Comparison of ENCODE assay signal across 8 cellular contexts in the genomic region with DNA sequence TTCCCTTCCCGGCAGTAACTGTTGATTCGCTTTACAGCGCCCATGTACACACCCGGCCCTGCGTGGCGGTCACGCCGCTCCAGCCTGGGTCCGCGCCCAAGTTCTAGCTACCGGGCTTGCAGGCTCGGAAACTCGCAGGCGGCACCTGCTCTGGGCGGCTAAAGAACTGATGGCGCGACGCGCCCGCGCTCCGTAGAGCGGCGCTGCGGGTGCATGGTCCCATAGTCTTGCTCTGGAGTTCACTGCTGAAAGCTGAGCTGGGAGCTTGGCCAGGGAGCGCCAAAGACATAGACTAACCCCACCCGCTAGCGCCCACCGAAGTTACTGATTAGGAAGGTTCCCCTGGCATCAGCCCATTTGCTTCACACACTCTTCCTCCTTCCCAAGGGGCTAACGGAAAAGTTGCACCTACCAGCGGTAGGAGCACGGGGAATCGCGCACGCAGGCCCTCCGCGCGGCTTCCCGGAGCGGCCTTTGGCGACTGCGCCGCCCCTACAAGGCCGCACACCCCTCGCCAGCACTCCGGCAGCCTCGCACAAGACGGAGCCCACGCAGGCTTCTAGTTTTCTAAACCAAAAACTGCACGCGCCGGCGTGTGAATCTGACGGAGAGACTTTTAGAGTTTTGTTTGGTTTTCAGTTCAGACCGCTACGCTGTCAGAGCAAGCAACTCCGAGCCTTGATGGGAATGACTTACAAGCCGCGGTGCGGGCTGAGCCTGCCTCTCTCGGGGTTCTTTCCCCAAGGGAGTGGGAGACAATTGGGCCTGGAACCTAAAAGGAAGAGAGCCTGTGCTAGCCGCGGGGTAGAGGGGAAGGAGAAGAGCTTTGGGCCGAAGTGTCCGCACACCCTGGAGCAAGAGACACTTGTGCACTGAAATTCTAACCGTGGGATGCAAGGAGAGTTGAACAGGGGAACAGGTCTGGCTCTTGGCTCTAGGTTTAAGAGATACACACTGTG. TPM values are rescaled to one million over a fixed set of nuclear protein-coding genes. Genes with fewer than 3 reads are reported as not detected.
DNase-seq lines count a peak whose midpoint lies in the region; ATAC-seq and TF ChIP-seq lines count a peak whose summit lies in the region.

No MANE protein-coding gene starts in this region.

- TF ChIP-seq CTCF in endodermal cell (conservative IDR thresholded peaks at IDR 0.05) (peak; percentile 29), transverse colon (IDR thresholded peaks at IDR 0.05) (no peak)

- TF ChIP-seq EP300 in transverse colon (IDR thresholded peaks at IDR 0.05; ENCODE audit: low read depth), result no peak

- TF ChIP-seq POLR2A in transverse colon (IDR thresholded peaks at IDR 0.05), result no peak

- in situ Hi-C loops in transverse colon (cut with MboI; ENCODE audit: low pct_ligation_motif_present in 1 of 4, low pct_unique_long_range_greater_than_20kb in 1 of 4, low sequenced_read_pairs in 3 of 4), result no loop called here

- no peak overlapping the region for H3K27ac Mint-ChIP-seq in endodermal cell

- no peaks in the 10 kb centered on the region for H3K36me3 Mint-ChIP-seq in endodermal cell (ENCODE audit: low read depth)

- WGBS in endodermal cell (ENCODE audit: insufficient coverage in 1 of 2, insufficient read length in 1 of 2), 2 experiments, result 0% methylated on average over 9 to 65 of the region's 66 CpGs
- 4 to 10% methylated on average over 2 to 61 of the region's 66 CpGs for WGBS in transverse colon (ENCODE audit: low coverage in 1 of 2), 2 donors

- H3K9me3 ChIP-seq in endodermal cell (ENCODE audit: control insufficient read depth, low read length) (no peaks in the 10 kb centered on the region), transverse colon (no peaks in the 10 kb centered on the region)

- H3K36me3 ChIP-seq in endodermal cell (ENCODE audit: control insufficient read depth, insufficient read depth, low read length) (no peaks in the 10 kb centered on the region), transverse colon (no peaks in the 10 kb centered on the region)

- peak; percentile 68 for ATAC-seq in SK-N-SH treated with all-trans-retinoic acid at 6 μM for 48 hours
- ATAC-seq in HG03196 (IDR thresholded peaks at IDR 0.05; ENCODE audit: unreplicated experiment), result no peak

- no peak overlapping the region for H3K9ac ChIP-seq in endodermal cell (ENCODE audit: extremely low read depth, low read length, poor library complexity, severe bottlenecking)

- H3K9me3 Mint-ChIP-seq in endodermal cell, result no peaks in the 10 kb centered on the region

- intact Hi-C loops in transverse colon (cut with DNase I; ENCODE audit: low total_unique reads), result no loop called here

- peaks cover 98% of the 10 kb centered on the region for H3K27me3 Mint-ChIP-seq in endodermal cell (ENCODE audit: insufficient read depth)

- H3K27me3 ChIP-seq in endodermal cell (ENCODE audit: control insufficient read depth, insufficient read depth, low read length, poor library complexity, severe bottlenecking), result peaks cover 92% of the 10 kb centered on the region
- H3K27me3 ChIP-seq in transverse colon, result peaks cover 99% of the 10 kb centered on the region

- H3K4me3 Mint-ChIP-seq in endodermal cell, result peak overlapping the region; percentile 60

- peaks cover 33% of the 10 kb centered on the region for H3K4me1 Mint-ChIP-seq in endodermal cell

- peaks cover 11% of the 10 kb centered on the region for H3K4me1 ChIP-seq in endodermal cell (ENCODE audit: control insufficient read depth, insufficient read depth, low read length)
- H3K4me1 ChIP-seq in transverse colon, result peaks cover 24 to 52% (median 44%) of the 10 kb centered on the region in 4 donors

- DNase-seq in DMS 273 (lab: John Stamatoyannopoulos, UW; ENCODE audit: unreplicated experiment) (peak; percentile 75), DMS 273 treated with DMSO at 0.1 percent for 48 hours (lab: John Stamatoyannopoulos, UW) (no peak), HuH-7 (ENCODE audit: low spot score) (peak; percentile 90), endodermal cell (peak; percentile 84), midbrain (lab: John Stamatoyannopoulos, UW) (peak; percentile 80), transverse colon (no peak)

- H3K4me3 ChIP-seq in endodermal cell (ENCODE audit: low read length) (peak overlapping the region; percentile 70), transverse colon (peak overlapping the region; percentile 13 to 65 (median 40))

- peak overlapping the region; percentile 94 for H3K27ac ChIP-seq in endodermal cell (ENCODE audit: low read depth, low read length)
- H3K27ac ChIP-seq in transverse colon, result no peak overlapping the region

TF ChIP-seq in SK-N-SH treated with all-trans-retinoic acid at 6 μM for 48 hours, 23 proteins besides CTCF, POLR2A, EP300 and RAD21 (continues in another document):
- TF ChIP-seq PPARA (CRISPR knock-in tag; IDR thresholded peaks at IDR 0.05; ENCODE audit: borderline replicate concordance) (no peak), ZNF565 (CRISPR knock-in tag; conservative IDR thresholded peaks at IDR 0.05; ENCODE audit: low read depth) (no peak), ZC3H10 (CRISPR knock-in tag; IDR thresholded peaks at IDR 0.05) (no peak), ZFP3 (CRISPR knock-in tag; IDR thresholded peaks at IDR 0.05) (no peak), ISL1 (CRISPR knock-in tag; IDR thresholded peaks at IDR 0.05) (no peak), ZNF70 (CRISPR knock-in tag; IDR thresholded peaks at IDR 0.05) (no peak), TOX (CRISPR knock-in tag; IDR thresholded peaks at IDR 0.05; ENCODE audit: borderline replicate concordance) (no peak), CSRNP3 (CRISPR knock-in tag; IDR thresholded peaks at IDR 0.05) (no peak), TCF4 (CRISPR knock-in tag; IDR thresholded peaks at IDR 0.05; ENCODE audit: borderline replicate concordance) (no peak), OSR1 (CRISPR knock-in tag; IDR thresholded peaks at IDR 0.05) (no peak), CSDC2 (CRISPR knock-in tag; IDR thresholded peaks at IDR 0.05) (no peak), ZNF8 (CRISPR knock-in tag; IDR thresholded peaks at IDR 0.05) (no peak)
- TF ChIP-seq, protein P1, sequence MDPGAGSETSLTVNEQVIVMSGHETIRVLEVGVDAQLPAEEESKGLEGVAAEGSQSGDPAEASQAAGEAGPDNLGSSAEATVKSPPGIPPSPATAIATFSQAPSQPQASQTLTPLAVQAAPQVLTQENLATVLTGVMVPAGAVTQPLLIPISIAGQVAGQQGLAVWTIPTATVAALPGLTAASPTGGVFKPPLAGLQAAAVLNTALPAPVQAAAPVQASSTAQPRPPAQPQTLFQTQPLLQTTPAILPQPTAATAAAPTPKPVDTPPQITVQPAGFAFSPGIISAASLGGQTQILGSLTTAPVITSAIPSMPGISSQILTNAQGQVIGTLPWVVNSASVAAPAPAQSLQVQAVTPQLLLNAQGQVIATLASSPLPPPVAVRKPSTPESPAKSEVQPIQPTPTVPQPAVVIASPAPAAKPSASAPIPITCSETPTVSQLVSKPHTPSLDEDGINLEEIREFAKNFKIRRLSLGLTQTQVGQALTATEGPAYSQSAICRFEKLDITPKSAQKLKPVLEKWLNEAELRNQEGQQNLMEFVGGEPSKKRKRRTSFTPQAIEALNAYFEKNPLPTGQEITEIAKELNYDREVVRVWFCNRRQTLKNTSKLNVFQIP (CRISPR knock-in tag; IDR thresholded peaks at IDR 0.05; ENCODE audit: borderline replicate concordance, low read depth), result no peak
- TF ChIP-seq, protein P2, sequence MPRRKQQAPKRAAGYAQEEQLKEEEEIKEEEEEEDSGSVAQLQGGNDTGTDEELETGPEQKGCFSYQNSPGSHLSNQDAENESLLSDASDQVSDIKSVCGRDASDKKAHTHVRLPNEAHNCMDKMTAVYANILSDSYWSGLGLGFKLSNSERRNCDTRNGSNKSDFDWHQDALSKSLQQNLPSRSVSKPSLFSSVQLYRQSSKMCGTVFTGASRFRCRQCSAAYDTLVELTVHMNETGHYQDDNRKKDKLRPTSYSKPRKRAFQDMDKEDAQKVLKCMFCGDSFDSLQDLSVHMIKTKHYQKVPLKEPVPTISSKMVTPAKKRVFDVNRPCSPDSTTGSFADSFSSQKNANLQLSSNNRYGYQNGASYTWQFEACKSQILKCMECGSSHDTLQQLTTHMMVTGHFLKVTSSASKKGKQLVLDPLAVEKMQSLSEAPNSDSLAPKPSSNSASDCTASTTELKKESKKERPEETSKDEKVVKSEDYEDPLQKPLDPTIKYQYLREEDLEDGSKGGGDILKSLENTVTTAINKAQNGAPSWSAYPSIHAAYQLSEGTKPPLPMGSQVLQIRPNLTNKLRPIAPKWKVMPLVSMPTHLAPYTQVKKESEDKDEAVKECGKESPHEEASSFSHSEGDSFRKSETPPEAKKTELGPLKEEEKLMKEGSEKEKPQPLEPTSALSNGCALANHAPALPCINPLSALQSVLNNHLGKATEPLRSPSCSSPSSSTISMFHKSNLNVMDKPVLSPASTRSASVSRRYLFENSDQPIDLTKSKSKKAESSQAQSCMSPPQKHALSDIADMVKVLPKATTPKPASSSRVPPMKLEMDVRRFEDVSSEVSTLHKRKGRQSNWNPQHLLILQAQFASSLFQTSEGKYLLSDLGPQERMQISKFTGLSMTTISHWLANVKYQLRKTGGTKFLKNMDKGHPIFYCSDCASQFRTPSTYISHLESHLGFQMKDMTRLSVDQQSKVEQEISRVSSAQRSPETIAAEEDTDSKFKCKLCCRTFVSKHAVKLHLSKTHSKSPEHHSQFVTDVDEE (CRISPR knock-in tag; IDR thresholded peaks at IDR 0.05), result no peak

RNA-seq across cellular contexts. Expression of gene POU3F2, which starts 1.0 kb away (rescaled TPM):
- total RNA-seq in endodermal cell (under 1 TPM in 1 of 2 donors, not detected in 1; 0.07 TPM), transverse colon (not detected)
- 89.2 TPM for polyA plus RNA-seq in endodermal cell (2013, experiment 1 of 2)
- 82.9 TPM for polyA plus RNA-seq in endodermal cell (2013, experiment 2 of 2)

Comparison
In these comparisons a context has a peak if more than half of its experiments do, and no peak if none do; other contexts are left out.
1. DNase-seq: peak in DMS 273 (single experiment), HuH-7 (single experiment), endodermal cell (single experiment) and midbrain (single experiment); none in DMS 273 treated with DMSO at 0.1 percent for 48 hours (single experiment) and transverse colon (single experiment).